ENCODE assay signal across 1 cellular context in the genomic region with DNA sequence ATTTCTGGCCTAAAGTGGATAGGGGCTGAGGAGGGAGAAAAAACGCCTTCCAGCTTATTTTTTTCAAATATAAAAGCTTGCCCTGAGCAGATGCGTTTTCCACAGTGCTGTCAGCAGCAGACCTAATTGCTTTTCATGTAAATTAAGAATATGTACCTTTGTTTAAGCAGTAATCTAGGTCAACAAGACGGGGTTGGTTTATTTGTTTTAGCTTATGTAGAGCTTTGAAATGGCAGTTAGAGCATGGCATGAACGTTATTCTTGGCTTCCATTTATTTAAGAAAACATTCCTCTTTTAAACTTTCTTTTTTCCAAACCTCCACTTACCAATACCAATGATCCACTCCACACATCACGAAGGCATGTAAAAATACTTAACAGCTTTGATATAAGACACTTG.
TF ChIP-seq lines count a peak whose summit lies in the region.

No MANE protein-coding gene starts in this region.

TF ChIP-seq in GM23338, 12 proteins besides CTCF, POLR2A, EP300 and RAD21 (continued from another document):
- TF ChIP-seq ZNF462 (CRISPR knock-in tag; IDR thresholded peaks at IDR 0.05): no peak
- TF ChIP-seq POLR2AphosphoS5 (IDR thresholded peaks at IDR 0.05; ENCODE audit: low read depth): no peak
